ENCODE assay signal across 9 cellular contexts in genomic region chr10:79404231-79404609, GRCh38. TPM values are rescaled to one million over a fixed set of nuclear protein-coding genes. Genes with fewer than 3 reads are reported as not detected.
DNase-seq lines count a peak whose midpoint lies in the region; ATAC-seq, FAIRE-seq and TF ChIP-seq lines count a peak whose summit lies in the region.
"Had no signal": no experiment of that assay in that cellular context is flagged by ENCODE, and none has a peak within 500 bp of the region (broad histone marks: within the 10 kb centered on the region; RNA-seq: fewer than 3 reads in every experiment).

No MANE protein-coding gene starts in this region.

- no peak for TF ChIP-seq CTCF in kidney (IDR thresholded peaks at IDR 0.05; ENCODE audit: borderline replicate concordance, extremely low read depth, insufficient read depth)

- no peaks in the 10 kb centered on the region for H3K27me3 ChIP-seq in HUES6 (ENCODE audit: control insufficient read depth, insufficient read depth, low read length)

- H3K36me3 ChIP-seq in HUES6 (ENCODE audit: control insufficient read depth, insufficient read depth, low read length), result no peaks in the 10 kb centered on the region
- H3K36me3 ChIP-seq in kidney (ENCODE audit: control insufficient read depth in 1 of 2, insufficient read depth in 2 of 2, low read length in 2 of 2), result no peaks in the 10 kb centered on the region

- ATAC-seq in HG02642 (IDR thresholded peaks at IDR 0.05; ENCODE audit: poor library complexity, unreplicated experiment) (no peak), GM18870 (IDR thresholded peaks at IDR 0.05; ENCODE audit: unreplicated experiment) (no peak), GM21367 (IDR thresholded peaks at IDR 0.05; ENCODE audit: unreplicated experiment) (no peak)

- H3K4me3 ChIP-seq in HUES6 (ENCODE audit: low read depth, low read length) (peak overlapping the region; percentile 49), kidney (ENCODE audit: low read length in 2 of 2) (no peak overlapping the region)

- FAIRE-seq in kidney (lab: Jason Lieb, UNC), result no peak
- FAIRE-seq: TTC549 had no signal

- H3K4me1 ChIP-seq in HUES6 (ENCODE audit: control insufficient read depth, insufficient read depth, low read length) (peaks cover 60% of the 10 kb centered on the region), kidney (ENCODE audit: control insufficient read depth in 1 of 2, insufficient read depth in 1 of 2, low read depth in 1 of 2, low read length in 2 of 2) (peaks cover 27 to 63% of the 10 kb centered on the region in 2 donors)

- intact Hi-C loops in kidney (cut with DNase I), result no loop called here

- H3K27ac ChIP-seq in HUES6 (ENCODE audit: low read depth, low read length) (peak overlapping the region; percentile 46; the same call in 1 of the 2 replicates), caudate nucleus (ENCODE audit: low read depth, low read length) (peak overlapping the region; percentile 98), kidney (ENCODE audit: low read depth in 2 of 2, low read length in 2 of 2) (peak overlapping the region; percentile 16 to 70), temporal lobe (ENCODE audit: low read depth, low read length) (peak overlapping the region; percentile 99)

- DNase-seq in caudate nucleus (lab: John Stamatoyannopoulos, UW) (no peak), kidney (peak; percentile 88)
- DNase-seq in activated CD4-positive, alpha-beta T cell treated with anti-CD3 and anti-CD28 coated beads, Interleukin-2, amount 50 U/mL, for 4 hours, result no peak

- H3K9me3 ChIP-seq in HUES6 (ENCODE audit: control insufficient read depth, insufficient read depth, low read depth, low read length) (no peaks in the 10 kb centered on the region), kidney (ENCODE audit: control insufficient read depth in 1 of 2, low read length in 2 of 2) (no peaks in the 10 kb centered on the region)

- H3K9ac ChIP-seq in HUES6 (ENCODE audit: low read length) (peak overlapping the region; percentile 60), kidney (ENCODE audit: low read length in 2 of 2) (no peak overlapping the region)

RNA-seq across cellular contexts. Expression of gene ZCCHC24, which starts 41.2 kb away (rescaled TPM):
- total RNA-seq in kidney, result 21.3 TPM
- polyA plus RNA-seq in kidney (ENCODE audit: insufficient read depth, low read depth, low replicate concordance), result 8.4 TPM
- total RNA-seq in temporal lobe, result 5.7 TPM

RNA-seq across cellular contexts. Expression of gene PPIF, which starts 57.0 kb away (rescaled TPM):
- 36.7 TPM for total RNA-seq in kidney
- polyA plus RNA-seq in kidney (ENCODE audit: insufficient read depth, low read depth, low replicate concordance), result 120 TPM
- total RNA-seq in temporal lobe, result 9.8 TPM

Comparison
In these comparisons a context has a peak if more than half of its experiments do, and no peak if none do; other contexts are left out.
1. H3K27ac ChIP-seq: peak in every context shown above with its lines; median percentile 99 in temporal lobe; 98 in caudate nucleus; 46 in HUES6; 43 in kidney.